9 cellular contexts compared by ENCODE assay signal in the genomic region with DNA sequence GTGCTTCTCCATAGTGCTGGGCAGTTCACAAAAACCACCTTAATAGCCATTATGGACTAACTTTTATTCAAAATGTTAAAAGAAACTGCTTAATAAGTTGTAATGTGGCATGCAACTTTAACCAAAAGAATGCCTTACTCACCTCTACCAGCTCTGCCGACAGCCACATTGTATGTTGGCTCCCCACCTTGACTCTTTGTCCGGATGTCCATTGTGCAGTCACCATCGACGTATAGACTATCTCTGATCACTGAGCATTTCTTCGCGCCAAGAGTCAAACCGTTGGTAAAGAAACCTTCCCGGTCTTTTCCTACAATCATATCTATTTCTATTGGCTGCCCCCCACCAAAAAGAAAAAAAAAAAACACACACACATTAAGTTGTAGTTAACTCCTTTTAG. TPM values are rescaled to one million over a fixed set of nuclear protein-coding genes. Genes with fewer than 3 reads are reported as not detected.
DNase-seq lines count a peak whose midpoint lies in the region; ATAC-seq, FAIRE-seq and TF ChIP-seq lines count a peak whose summit lies in the region.
"Had no signal": no experiment of that assay in that cellular context is flagged by ENCODE, and none has a peak within 500 bp of the region (broad histone marks: within the 10 kb centered on the region; RNA-seq: fewer than 3 reads in every experiment).

No MANE protein-coding gene starts in this region.

- intact Hi-C loops in kidney (cut with DNase I), result no loop called here

- peak overlapping the region; percentile 91 for H3K4me3 Mint-ChIP-seq in WTC11
- H3K4me3 Mint-ChIP-seq in T-helper 2 cell treated with Interferon-gamma antibody and Interleukin-4, amounts not matched to agents 5 μg/mL and 100 μg/mL, for 36 hours, result no peak overlapping the region

- no peaks in the 10 kb centered on the region for H3K9me3 Mint-ChIP-seq in WTC11
- H3K9me3 Mint-ChIP-seq in T-helper 2 cell treated with Interferon-gamma antibody and Interleukin-4, amounts not matched to agents 5 μg/mL and 100 μg/mL, for 36 hours, result no peaks in the 10 kb centered on the region

- H3K4me3 ChIP-seq in AG10803 (ENCODE audit: low read length) (peak overlapping the region; percentile 73), HUES48 (ENCODE audit: low read depth, low read length) (peak overlapping the region; percentile 88), kidney (ENCODE audit: low read length in 2 of 2) (peak overlapping the region; percentile 39 to 77)

- FAIRE-seq in kidney (lab: Jason Lieb, UNC), result no peak

- ATAC-seq in WTC11 (no peak), HG02571 (IDR thresholded peaks at IDR 0.05; ENCODE audit: unreplicated experiment) (no peak)

- CTCF ChIA-PET in WTC11 (lab: Charles Lee), result interaction anchor here (1.5 to 4.0 kb wide), 4 partner anchors 8 to 216 kb away, joined by 5 to 38 read pairs (median 8); no protein-coding TSS in a partner anchor

- H3K36me3 ChIP-seq in HUES48 (ENCODE audit: control insufficient read depth, insufficient read depth, low read length) (peaks cover 50% of the 10 kb centered on the region), kidney (ENCODE audit: control insufficient read depth in 1 of 2, insufficient read depth in 2 of 2, low read length in 2 of 2) (peaks cover 0 to 12% of the 10 kb centered on the region in 2 donors)

- H3K27me3 ChIP-seq in HUES48 (ENCODE audit: control insufficient read depth, insufficient read depth, low read length), result no peaks in the 10 kb centered on the region

- H3K27me3 Mint-ChIP-seq in WTC11 (ENCODE audit: low read depth), result no peaks in the 10 kb centered on the region; the same call in 1 of the 2 replicates
- H3K27me3 Mint-ChIP-seq in T-helper 2 cell treated with Interferon-gamma antibody and Interleukin-4, amounts not matched to agents 5 μg/mL and 100 μg/mL, for 36 hours (ENCODE audit: low read depth), result peaks cover 34% of the 10 kb centered on the region

- H3K27ac Mint-ChIP-seq in WTC11, result peak overlapping the region; percentile 80
- no peak overlapping the region for H3K27ac Mint-ChIP-seq in T-helper 2 cell treated with Interferon-gamma antibody and Interleukin-4, amounts not matched to agents 5 μg/mL and 100 μg/mL, for 36 hours

- peak overlapping the region; percentile 98 for H3K9ac ChIP-seq in HUES48 (ENCODE audit: low read depth, low read length)
- H3K9ac ChIP-seq in kidney (ENCODE audit: low read length in 2 of 2), result no peak overlapping the region

- H3K4me1 ChIP-seq in HUES48 (ENCODE audit: control insufficient read depth, insufficient read depth, low read length), result peaks cover 42% of the 10 kb centered on the region
- H3K4me1 ChIP-seq in kidney (ENCODE audit: control insufficient read depth in 1 of 2, insufficient read depth in 1 of 2, low read depth in 1 of 2, low read length in 2 of 2), result peaks cover 11 to 23% of the 10 kb centered on the region in 2 donors

- H3K27ac ChIP-seq in HUES48 (ENCODE audit: low read depth, low read length), result peak overlapping the region; percentile 98
- H3K27ac ChIP-seq in kidney (ENCODE audit: low read depth in 2 of 2, low read length in 2 of 2), result no peak overlapping the region

- POLR2A ChIA-PET in WTC11 (lab: Charles Lee), result interaction anchor here (0.6 kb wide), 1 partner anchor 133 kb away, joined by 6 read pairs; no protein-coding TSS in a partner anchor

- peaks cover 37% of the 10 kb centered on the region for H3K36me3 Mint-ChIP-seq in WTC11
- H3K36me3 Mint-ChIP-seq in T-helper 2 cell treated with Interferon-gamma antibody and Interleukin-4, amounts not matched to agents 5 μg/mL and 100 μg/mL, for 36 hours (ENCODE audit: low read depth), result peaks cover 1% of the 10 kb centered on the region

- DNase-seq in AG10803 (ENCODE audit: low read depth) (no peak), WTC11 (ENCODE audit: low spot score) (no peak), kidney (no peak), ecto neural progenitor cell (ENCODE audit: low spot score) (no peak), C1 segment of cervical spinal cord (lab: John Stamatoyannopoulos, UW) (no peak)
- no peak for DNase-seq in T-helper 2 cell treated with Interferon-gamma antibody and Interleukin-4, amounts not matched to agents 5 μg/mL and 100 μg/mL, for 36 hours (ENCODE audit: low spot score)
- DNase-seq: stimulated activated CD4-positive, alpha-beta T cell treated with anti-CD3 and anti-CD28 coated beads, Interleukin-4, amount 100 ng/mL, for 1 hour had no signal

- TF ChIP-seq CTCF in AG10803 (conservative IDR thresholded peaks at IDR 0.05; ENCODE audit: low read length) (no peak), WTC11 (IDR thresholded peaks at IDR 0.05) (no peak), kidney (IDR thresholded peaks at IDR 0.05; ENCODE audit: borderline replicate concordance, extremely low read depth, insufficient read depth) (no peak)

- H3K4me1 Mint-ChIP-seq in WTC11, result peaks cover 60% of the 10 kb centered on the region
- H3K4me1 Mint-ChIP-seq in T-helper 2 cell treated with Interferon-gamma antibody and Interleukin-4, amounts not matched to agents 5 μg/mL and 100 μg/mL, for 36 hours (ENCODE audit: low read depth), result peaks cover 13% of the 10 kb centered on the region

- H3K9me3 ChIP-seq in HUES48 (ENCODE audit: control insufficient read depth, insufficient read depth, low read length) (no peaks in the 10 kb centered on the region), kidney (ENCODE audit: control insufficient read depth in 1 of 2, low read length in 2 of 2) (no peaks in the 10 kb centered on the region)

TF ChIP-seq in WTC11, 78 proteins besides CTCF, POLR2A, EP300 and RAD21:
- TF ChIP-seq TCF7 (CRISPR knock-in tag; IDR thresholded peaks at IDR 0.05; ENCODE audit: low read depth) (no peak), CREM (CRISPR knock-in tag; IDR thresholded peaks at IDR 0.05) (no peak), NR2C2 (CRISPR knock-in tag; IDR thresholded peaks at IDR 0.05) (no peak), ZNF317 (CRISPR knock-in tag; IDR thresholded peaks at IDR 0.05; ENCODE audit: borderline replicate concordance, low read depth) (no peak)

RNA-seq across cellular contexts. Expression of gene PFN2, which starts 2.5 kb away (rescaled TPM):
- total RNA-seq in WTC11 (2021) (158 to 174 TPM (median 161 TPM) in 3 replicates), kidney (93.2 TPM)
- polyA plus RNA-seq in kidney (ENCODE audit: insufficient read depth, low read depth, low replicate concordance), result 253 TPM
